Comparison of ENCODE assay signal across 8 cellular contexts in the genomic region with DNA sequence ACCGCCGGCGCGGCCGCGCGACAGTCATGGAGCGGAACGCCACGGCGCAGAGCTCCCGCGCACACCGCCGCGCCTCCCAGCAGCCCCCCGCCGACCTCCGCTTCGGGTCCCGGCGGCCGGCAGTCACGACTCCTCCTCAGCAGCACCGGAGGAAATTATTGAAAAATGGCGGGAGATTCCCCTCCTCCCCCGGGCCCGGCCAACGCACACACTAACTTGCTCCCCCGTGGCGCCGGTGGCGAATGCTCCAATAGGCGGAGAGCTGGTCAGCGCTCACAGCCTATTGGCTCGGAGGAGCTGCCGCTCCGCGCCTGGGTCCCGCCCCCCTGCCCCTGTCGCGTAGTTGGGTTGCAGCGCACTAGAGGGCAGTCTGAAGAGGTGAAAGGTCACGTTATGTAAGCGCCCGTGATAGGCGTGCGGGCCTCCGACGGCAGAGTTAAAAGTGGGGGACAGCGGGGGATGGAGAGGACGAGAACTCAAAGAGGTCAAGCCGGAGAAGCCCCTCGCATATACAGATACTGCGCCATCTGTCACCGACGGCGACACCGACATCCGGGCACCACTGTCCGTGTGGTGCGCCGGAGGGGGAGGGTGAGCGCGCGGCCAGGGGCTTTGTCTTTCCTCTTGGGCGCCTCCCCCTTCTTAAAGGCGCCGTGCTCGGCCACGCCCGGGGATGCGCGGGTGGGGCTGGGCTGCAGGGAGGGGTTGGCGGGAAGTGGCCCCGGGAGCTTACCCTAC. TPM values are rescaled to one million over a fixed set of nuclear protein-coding genes. Genes with fewer than 3 reads are reported as not detected.
DNase-seq lines count a peak whose midpoint lies in the region; ATAC-seq lines count a peak whose summit lies in the region.

A gene with protein sequence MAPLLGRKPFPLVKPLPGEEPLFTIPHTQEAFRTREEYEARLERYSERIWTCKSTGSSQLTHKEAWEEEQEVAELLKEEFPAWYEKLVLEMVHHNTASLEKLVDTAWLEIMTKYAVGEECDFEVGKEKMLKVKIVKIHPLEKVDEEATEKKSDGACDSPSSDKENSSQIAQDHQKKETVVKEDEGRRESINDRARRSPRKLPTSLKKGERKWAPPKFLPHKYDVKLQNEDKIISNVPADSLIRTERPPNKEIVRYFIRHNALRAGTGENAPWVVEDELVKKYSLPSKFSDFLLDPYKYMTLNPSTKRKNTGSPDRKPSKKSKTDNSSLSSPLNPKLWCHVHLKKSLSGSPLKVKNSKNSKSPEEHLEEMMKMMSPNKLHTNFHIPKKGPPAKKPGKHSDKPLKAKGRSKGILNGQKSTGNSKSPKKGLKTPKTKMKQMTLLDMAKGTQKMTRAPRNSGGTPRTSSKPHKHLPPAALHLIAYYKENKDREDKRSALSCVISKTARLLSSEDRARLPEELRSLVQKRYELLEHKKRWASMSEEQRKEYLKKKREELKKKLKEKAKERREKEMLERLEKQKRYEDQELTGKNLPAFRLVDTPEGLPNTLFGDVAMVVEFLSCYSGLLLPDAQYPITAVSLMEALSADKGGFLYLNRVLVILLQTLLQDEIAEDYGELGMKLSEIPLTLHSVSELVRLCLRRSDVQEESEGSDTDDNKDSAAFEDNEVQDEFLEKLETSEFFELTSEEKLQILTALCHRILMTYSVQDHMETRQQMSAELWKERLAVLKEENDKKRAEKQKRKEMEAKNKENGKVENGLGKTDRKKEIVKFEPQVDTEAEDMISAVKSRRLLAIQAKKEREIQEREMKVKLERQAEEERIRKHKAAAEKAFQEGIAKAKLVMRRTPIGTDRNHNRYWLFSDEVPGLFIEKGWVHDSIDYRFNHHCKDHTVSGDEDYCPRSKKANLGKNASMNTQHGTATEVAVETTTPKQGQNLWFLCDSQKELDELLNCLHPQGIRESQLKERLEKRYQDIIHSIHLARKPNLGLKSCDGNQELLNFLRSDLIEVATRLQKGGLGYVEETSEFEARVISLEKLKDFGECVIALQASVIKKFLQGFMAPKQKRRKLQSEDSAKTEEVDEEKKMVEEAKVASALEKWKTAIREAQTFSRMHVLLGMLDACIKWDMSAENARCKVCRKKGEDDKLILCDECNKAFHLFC (N-terminal part only) (minus strand): TSS at position 213 of the 738 bp plus-strand sequence. CDS start 360 bp downstream, outside the sequence.

- H3K4me3 Mint-ChIP-seq in effector memory CD8-positive, alpha-beta T cell = peak within 1 kb of the TSS; percentile 87 to 92

- peaks cover 37% of the 10 kb centered on the region for H3K36me3 Mint-ChIP-seq in effector memory CD8-positive, alpha-beta T cell (ENCODE audit: insufficient read depth)

- peak within 1 kb of the TSS; percentile 97 for H3K27ac Mint-ChIP-seq in effector memory CD8-positive, alpha-beta T cell

- H3K4me1 Mint-ChIP-seq in effector memory CD8-positive, alpha-beta T cell (ENCODE audit: low read depth in 2 of 2) = peaks cover 45 to 53% of the 10 kb centered on the region in 2 donors

- peak; percentile 68 for ATAC-seq in GM21360 (IDR thresholded peaks at IDR 0.05; ENCODE audit: unreplicated experiment)
- peak; percentile 92 for ATAC-seq in effector memory CD8-positive, alpha-beta T cell (replicated peaks)

- DNase-seq in COLO829 (ENCODE audit: low spot score) (peak; percentile 98), HT1080 (ENCODE audit: low read depth) (peak; percentile 97), NOMO-1 treated with DMSO at 0.1 percent for 48 hours (lab: John Stamatoyannopoulos, UW; ENCODE audit: unreplicated experiment) (peak; percentile 100), medulla oblongata (ENCODE audit: extremely low spot score) (peak; percentile 99)
- DNase-seq in activated CD8-positive, alpha-beta memory T cell treated with anti-CD3 and anti-CD28 coated beads for 4 hours (ENCODE audit: low read depth in 2 of 2) = peak; percentile 94 to 95
- peak; percentile 90 to 94 (median 91) for DNase-seq in effector memory CD8-positive, alpha-beta T cell
- DNase-seq in stimulated activated CD8-positive, alpha-beta memory T cell treated with anti-CD3 and anti-CD28 coated beads, Interleukin-12 subunit alpha, Interleukin-12 subunit beta, amount 100 ng/mL, for 1 hour (ENCODE audit: low read depth) = peak; percentile 91

- H3K9me3 Mint-ChIP-seq in effector memory CD8-positive, alpha-beta T cell = no peaks in the 10 kb centered on the region

- H3K27me3 Mint-ChIP-seq in effector memory CD8-positive, alpha-beta T cell = no peaks in the 10 kb centered on the region

RNA-seq across cellular contexts. Expression of the gene that starts here (rescaled TPM):
- 68.5 and 70.7 TPM in 2 replicates for total RNA-seq in HT1080 (2014; rRNA removed; shearing (Covaris generic))
- 28.0 and 35.3 TPM in 2 replicates for polyA plus RNA-seq in HT1080 (2015; cell fraction: cytosol; rRNA removed)
- 47.1 and 49.0 TPM in 2 replicates for polyA plus RNA-seq in HT1080 (2015; cell fraction: nucleus; rRNA removed)

Comparison
In these comparisons a context has a peak if more than half of its experiments do, and no peak if none do; other contexts are left out.
1. Peak in every context shown above with its lines: DNase-seq and ATAC-seq.